In the genomic region with DNA sequence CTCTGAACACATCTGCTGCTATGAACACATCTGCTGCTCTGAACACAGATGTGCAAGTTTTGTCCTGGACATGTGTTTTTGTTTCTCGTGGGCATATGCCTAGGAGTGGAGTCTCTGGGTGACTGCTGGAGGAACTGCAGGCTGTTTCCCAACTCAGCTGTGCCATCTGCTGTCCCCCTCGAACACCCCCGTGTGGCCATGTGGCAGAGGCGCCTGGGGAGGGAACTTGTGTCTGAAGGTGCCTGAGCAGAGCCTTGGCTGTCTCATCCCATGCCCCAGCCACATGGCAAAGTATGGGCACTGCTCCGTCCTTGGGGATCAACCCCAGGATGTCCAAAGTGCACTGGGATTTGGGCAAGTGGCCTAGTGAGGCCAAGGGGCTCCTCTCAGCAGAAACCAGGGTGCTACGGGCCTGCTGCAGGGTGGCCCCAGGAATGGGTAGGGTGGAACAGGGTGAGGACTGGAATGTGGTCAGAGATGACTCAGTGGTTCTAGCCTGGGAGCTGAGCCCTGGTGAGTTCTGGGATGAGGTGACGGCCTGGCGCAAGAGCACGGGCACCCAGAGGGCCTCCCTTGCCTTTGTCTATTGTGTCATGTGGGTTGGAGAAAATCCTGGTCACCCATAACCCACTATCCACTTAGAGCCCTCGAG, we compare ENCODE assay signal across 9 cellular contexts. TPM values are rescaled to one million over a fixed set of nuclear protein-coding genes. Genes with fewer than 3 reads are reported as not detected.
A peak's percentile ranks its signal among the peaks of the same experiment; 100 is the strongest.
DNase-seq lines count a peak whose midpoint lies in the region; ATAC-seq and TF ChIP-seq lines count a peak whose summit lies in the region.
"Had no signal": no experiment of that assay in that cellular context is flagged by ENCODE, and none has a peak within 500 bp of the region (broad histone marks: within the 10 kb centered on the region; RNA-seq: fewer than 3 reads in every experiment).

No MANE protein-coding gene starts in this region.

- H3K9me3 ChIP-seq in right cardiac atrium (ENCODE audit: control insufficient read depth, low read length): no peaks in the 10 kb centered on the region
- H3K9me3 ChIP-seq in right atrium auricular region: no peaks in the 10 kb centered on the region

- WGBS in right cardiac atrium: 64% methylated on average over 10 of the region's 10 CpGs

- ATAC-seq in right cardiac atrium (peak; percentile 12 to 37), HG02981 (IDR thresholded peaks at IDR 0.05; ENCODE audit: unreplicated experiment) (no peak), GM21367 (IDR thresholded peaks at IDR 0.05; ENCODE audit: unreplicated experiment) (no peak), GM21619 (IDR thresholded peaks at IDR 0.05; ENCODE audit: unreplicated experiment) (no peak)

- H3K4me1 ChIP-seq in right cardiac atrium (ENCODE audit: control insufficient read depth, insufficient read depth, low read length) (no peaks in the 10 kb centered on the region), right atrium auricular region (no peaks in the 10 kb centered on the region)

- DNase-seq in right cardiac atrium (peak; percentile 43 to 64 (median 43)), right atrium auricular region (ENCODE audit: low spot score) (no peak), NCI-H524 (lab: John Stamatoyannopoulos, UW) (peak; percentile 76 to 93), caudate nucleus (lab: John Stamatoyannopoulos, UW) (peak in 34 of 61 donors; percentile 16 to 63 (median 38)), medulla oblongata (ENCODE audit: extremely low spot score) (peak; percentile 70)

- peaks cover 72% of the 10 kb centered on the region for H3K36me3 ChIP-seq in right atrium auricular region

- H3K27me3 ChIP-seq in right cardiac atrium (ENCODE audit: control insufficient read depth, insufficient read depth) (no peaks in the 10 kb centered on the region), right atrium auricular region (no peaks in the 10 kb centered on the region)

- intact Hi-C loops in right cardiac atrium (cut with DNase I): no loop called here

- no peak overlapping the region for H3K4me3 ChIP-seq in right cardiac atrium (ENCODE audit: low read length)
- H3K4me3 ChIP-seq in right atrium auricular region: no peak overlapping the region

- TF ChIP-seq CTCF in right atrium auricular region (IDR thresholded peaks at IDR 0.05): no peak

- H3K27ac ChIP-seq in right cardiac atrium (ENCODE audit: low read length) (no peak overlapping the region), right atrium auricular region (no peak overlapping the region), caudate nucleus (ENCODE audit: low read depth, low read length) (peak overlapping the region; percentile 44)

RNA-seq across cellular contexts. Expression of a gene that starts 14.7 kb away (rescaled TPM):
- total RNA-seq in right cardiac atrium (10 to 100 TPM; 30.0 to 34.5 (median 30.8) TPM), right atrium auricular region (10 to 100 TPM; 13.3 to 29.8 TPM)
- polyA plus RNA-seq in right cardiac atrium: 26.7 TPM

RNA-seq across cellular contexts. Expression of a gene that starts 15.3 kb away (rescaled TPM):
- total RNA-seq in right cardiac atrium (10 to 100 TPM; 84.7 to 99.9 (median 94.9) TPM), right atrium auricular region (100 to 1,000 TPM in 1 of 2 donors, 10 to 100 TPM in 1; 90.3 to 111 TPM)
- polyA plus RNA-seq in right cardiac atrium: 82.3 TPM

RNA-seq across cellular contexts. Expression of a gene that starts 27.3 kb away (rescaled TPM):
- total RNA-seq in right cardiac atrium (under 1 TPM in 3 of 4 donors, not detected in 1; 0.15 to 0.37 (median 0.28) TPM), right atrium auricular region (1 to 10 TPM in 1 of 2 donors, not detected in 1; 1.1 TPM)
- polyA plus RNA-seq in right cardiac atrium: 0.59 TPM
- total RNA-seq: subcutaneous adipose tissue had no signal

RNA-seq across cellular contexts. Expression of a gene that starts 35.5 kb away (rescaled TPM):
- total RNA-seq in right cardiac atrium (1 to 10 TPM; 3.8 to 9.0 (median 6.5) TPM), right atrium auricular region (1 to 10 TPM; 2.7 to 5.6 TPM)
- polyA plus RNA-seq in right cardiac atrium: 4.1 TPM

RNA-seq across cellular contexts. Expression of a gene that starts 42.5 kb away (rescaled TPM):
- total RNA-seq in right cardiac atrium (1 to 10 TPM; 5.6 to 9.6 (median 8.9) TPM), right atrium auricular region (10 to 100 TPM in 1 of 2 donors, 1 to 10 TPM in 1; 6.0 to 12.1 TPM)
- polyA plus RNA-seq in right cardiac atrium: 10.4 TPM

Comparison
In these comparisons a context has a peak if more than half of its experiments do, and no peak if none do; other contexts are left out.
1. ATAC-seq: peak in right cardiac atrium (2 of 2); none in HG02981 (single experiment), GM21367 (single experiment) and GM21619 (single experiment).